In the genomic region with DNA sequence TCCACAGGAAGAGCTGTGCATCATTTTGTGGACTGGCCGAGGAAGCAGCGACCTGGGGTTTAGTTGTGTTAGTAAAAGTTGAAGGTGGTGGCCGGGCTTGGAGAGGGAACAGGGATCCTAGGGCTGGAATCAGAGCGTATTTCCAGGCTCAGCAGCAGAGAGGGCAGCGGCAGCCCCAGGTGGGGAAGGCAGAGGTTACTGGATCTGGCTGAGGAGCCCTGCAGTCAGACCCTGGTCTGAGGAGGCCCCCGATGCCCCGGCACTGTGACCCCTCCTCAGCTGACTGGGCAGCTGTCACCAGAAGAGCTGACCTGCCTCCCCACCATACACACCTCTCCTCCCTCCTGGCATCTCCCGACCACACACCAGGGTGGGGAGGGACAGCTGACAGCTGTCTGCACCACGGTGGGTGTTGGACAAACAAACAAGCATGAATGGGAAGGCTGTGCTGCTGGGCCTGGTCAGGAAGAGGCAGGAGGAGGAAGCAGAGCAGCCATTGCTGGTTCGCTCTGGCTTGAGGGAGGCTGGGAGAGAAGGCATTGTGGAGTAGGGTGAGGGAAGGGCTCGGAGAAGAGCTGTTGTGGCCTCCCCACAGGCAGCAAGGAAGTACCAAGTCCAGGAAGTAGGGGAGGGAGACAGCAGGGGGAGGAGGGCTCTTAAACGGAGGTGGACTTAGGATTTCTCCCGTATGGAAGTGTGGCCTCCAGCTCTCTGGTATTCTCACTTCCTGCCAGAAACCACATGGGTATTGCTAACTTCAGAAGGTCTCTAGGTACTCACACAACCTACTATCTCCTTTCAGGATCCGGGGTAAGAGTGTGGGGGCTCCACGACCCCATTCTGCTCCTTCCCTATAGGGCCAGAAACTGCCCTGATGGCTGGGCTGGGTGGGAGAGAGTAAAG, we compare ENCODE assay signal across 15 cellular contexts. TPM values are rescaled to one million over a fixed set of nuclear protein-coding genes. Genes with fewer than 3 reads are reported as not detected.
DNase-seq lines count a peak whose midpoint lies in the region; ATAC-seq and TF ChIP-seq lines count a peak whose summit lies in the region.
"Had no signal": no experiment of that assay in that cellular context is flagged by ENCODE, and none has a peak within 500 bp of the region (broad histone marks: within the 10 kb centered on the region; RNA-seq: fewer than 3 reads in every experiment).

No MANE protein-coding gene starts in this region.

- H3K27me3 Mint-ChIP-seq in activated T-cell treated with anti-CD3 and anti-CD28 coated beads, Interleukin-2, amount 50 U/mL, for 72 hours (ENCODE audit: low read depth), result no peaks in the 10 kb centered on the region

- H3K36me3 ChIP-seq in adipocyte (ENCODE audit: control insufficient read depth, insufficient read depth, low read length, severe bottlenecking), result peaks cover 33% of the 10 kb centered on the region
- H3K36me3 ChIP-seq in mesodermal cell (ENCODE audit: control insufficient read depth, insufficient read depth, low read length), result peaks cover 3% of the 10 kb centered on the region
- peaks cover 6 to 90% (median 58%) of the 10 kb centered on the region in 4 donors for H3K36me3 ChIP-seq in upper lobe of left lung
- H3K36me3 ChIP-seq: WERI-Rb-1 had no signal

- no peak for TF ChIP-seq CTCF in upper lobe of left lung (IDR thresholded peaks at IDR 0.05)

- H3K9ac ChIP-seq in adipocyte (ENCODE audit: low read length), result peak overlapping the region; percentile 81

- H3K9me3 Mint-ChIP-seq in activated T-cell treated with anti-CD3 and anti-CD28 coated beads, Interleukin-2, amount 50 U/mL, for 72 hours, result no peaks in the 10 kb centered on the region

- H3K4me1 ChIP-seq in adipocyte (ENCODE audit: control insufficient read depth, insufficient read depth, low read length) (peaks cover 54% of the 10 kb centered on the region), mesodermal cell (ENCODE audit: control insufficient read depth, insufficient read depth, low read length, poor library complexity, severe bottlenecking) (peaks cover 21% of the 10 kb centered on the region), upper lobe of left lung (peaks cover 0 to 18% (median 7%) of the 10 kb centered on the region in 4 donors)

- ATAC-seq in upper lobe of left lung (ENCODE audit: low FRiP score in 2 of 2), result no peak
- no peak for ATAC-seq in activated T-cell treated with anti-CD3 and anti-CD28 coated beads, Interleukin-2, amount 50 U/mL, for 72 hours (replicated peaks in 1 of 2)
- ATAC-seq in GM18861 (IDR thresholded peaks at IDR 0.05; ENCODE audit: unreplicated experiment), result no peak
- ATAC-seq: body of pancreas had no signal

- H3K4me1 Mint-ChIP-seq in activated T-cell treated with anti-CD3 and anti-CD28 coated beads, Interleukin-2, amount 50 U/mL, for 72 hours (ENCODE audit: low read depth), result no peaks in the 10 kb centered on the region

- TF ChIP-seq POLR2A in upper lobe of left lung (IDR thresholded peaks at IDR 0.05), result no peak

- no peaks in the 10 kb centered on the region for H3K27me3 ChIP-seq in adipocyte (replicated peaks; ENCODE audit: control insufficient read depth, insufficient read depth, low read length)
- no peaks in the 10 kb centered on the region for H3K27me3 ChIP-seq in upper lobe of left lung
- H3K27me3 ChIP-seq: body of pancreas had no signal

- no peak overlapping the region for H3K4me3 Mint-ChIP-seq in activated T-cell treated with anti-CD3 and anti-CD28 coated beads, Interleukin-2, amount 50 U/mL, for 72 hours

- H3K27ac Mint-ChIP-seq in activated T-cell treated with anti-CD3 and anti-CD28 coated beads, Interleukin-2, amount 50 U/mL, for 72 hours, result no peak overlapping the region

- H3K36me3 Mint-ChIP-seq in activated T-cell treated with anti-CD3 and anti-CD28 coated beads, Interleukin-2, amount 50 U/mL, for 72 hours (ENCODE audit: insufficient read depth in 2 of 2), result no peaks in the 10 kb centered on the region

- peak; percentile 2 for DNase-seq in NCI-H345 (lab: John Stamatoyannopoulos, UW)
- no peak for DNase-seq in NCI-H345 treated with DMSO at 0.1 percent for 48 hours (lab: John Stamatoyannopoulos, UW; ENCODE audit: unreplicated experiment)
- DNase-seq in adipocyte (ENCODE audit: low read depth), result no peak
- DNase-seq in upper lobe of left lung, result peak in 1 of 2 donors; percentile 54
- no peak for DNase-seq in activated T-cell treated with anti-CD3 and anti-CD28 coated beads, Interleukin-2, amount 50 U/mL, for 72 hours
- DNase-seq in iPS-NIHi11 (ENCODE audit: low spot score), result no peak
- DNase-seq: activated T-cell treated with anti-CD3 and anti-CD28 coated beads, Interleukin-2, amount 50 U/mL, for 1 hour; body of pancreas; NCI-H226; SIG-M5; stimulated activated CD4-positive, alpha-beta T cell treated with anti-CD3 and anti-CD28 coated beads, Interleukin-1b, Interleukin-23, amount 100 ng/mL, for 48 hours; stimulated activated naive CD4-positive, alpha-beta T cell; WERI-Rb-1 had no signal

- H3K4me3 ChIP-seq in adipocyte (ENCODE audit: low read length) (peak overlapping the region; percentile 28), mesodermal cell (ENCODE audit: extremely low read depth, insufficient read depth, low read length, poor library complexity, severe bottlenecking) (no peak overlapping the region), upper lobe of left lung (no peak overlapping the region)
- H3K4me3 ChIP-seq: body of pancreas had no signal

- peak overlapping the region; percentile 47 for H3K27ac ChIP-seq in mesodermal cell (ENCODE audit: low read depth, low read length, severe bottlenecking)
- peak overlapping the region in 3 of 4 donors; percentile 6 to 61 (median 12) for H3K27ac ChIP-seq in upper lobe of left lung
- H3K27ac ChIP-seq: WERI-Rb-1 had no signal

- H3K9me3 ChIP-seq in adipocyte (ENCODE audit: control insufficient read depth, low read length) (no peaks in the 10 kb centered on the region), mesodermal cell (ENCODE audit: control insufficient read depth, low read length) (no peaks in the 10 kb centered on the region), upper lobe of left lung (no peaks in the 10 kb centered on the region)
- H3K9me3 ChIP-seq: body of pancreas had no signal

- 75 to 89% methylated on average over 9 to 13 of the region's 15 CpGs for WGBS in mesodermal cell (ENCODE audit: insufficient coverage in 2 of 2), 2 experiments
- WGBS in upper lobe of left lung, 2 donors, result 64 to 73% methylated on average over 13 to 15 of the region's 15 CpGs

- no peak for TF ChIP-seq EP300 in upper lobe of left lung (IDR thresholded peaks at IDR 0.05)

RNA-seq across cellular contexts. Expression of a gene that starts 49.5 kb away (rescaled TPM):
- polyA plus RNA-seq in mesodermal cell (2013, experiment 1 of 2), result 25.0 TPM
- 21.8 TPM for polyA plus RNA-seq in mesodermal cell (2013, experiment 2 of 2)
- 10 to 100 TPM; 12.5 to 60.4 (median 39.1) TPM for total RNA-seq in upper lobe of left lung
- 10 to 100 TPM; 27.1 to 30.0 TPM for total RNA-seq in activated T-cell treated with anti-CD3 and anti-CD28 coated beads, Interleukin-2, amount 50 U/mL, for 72 hours
